8 cellular contexts compared by ENCODE assay signal in genomic region chr6:145148392-145149175, GRCh38.
DNase-seq lines count a peak whose midpoint lies in the region; ATAC-seq and TF ChIP-seq lines count a peak whose summit lies in the region.

No MANE protein-coding gene starts in this region.

- no peaks in the 10 kb centered on the region for H4K20me1 ChIP-seq in mammary epithelial cell (ENCODE audit: insufficient read depth, low read length)

- H3K27me3 ChIP-seq in mammary epithelial cell (ENCODE audit: insufficient read depth, low read length): no peaks in the 10 kb centered on the region
- no peaks in the 10 kb centered on the region for H3K27me3 ChIP-seq in skeletal muscle tissue (ENCODE audit: control insufficient read depth in 3 of 3, insufficient read depth in 3 of 3, low read length in 3 of 3)

- H3K36me3 ChIP-seq in mammary epithelial cell (ENCODE audit: insufficient read depth, low read length): no peaks in the 10 kb centered on the region
- no peaks in the 10 kb centered on the region for H3K36me3 ChIP-seq in skeletal muscle tissue (ENCODE audit: control insufficient read depth in 3 of 3, insufficient read depth in 3 of 3, low read length in 3 of 3)

- H3K4me1 Mint-ChIP-seq in natural killer cell treated with Interleukin-12 subunit alpha and Interleukin-12 subunit beta and Interleukin-15 and Interleukin-18, amount 100 ng/mL, for 72 hours (ENCODE audit: low read depth in 2 of 2): no peaks in the 10 kb centered on the region
- H3K4me1 Mint-ChIP-seq in natural killer cell: no peaks in the 10 kb centered on the region

- H3K27me3 Mint-ChIP-seq in natural killer cell treated with Interleukin-12 subunit alpha and Interleukin-12 subunit beta and Interleukin-15 and Interleukin-18, amount 100 ng/mL, for 72 hours: peaks cover 5 to 9% of the 10 kb centered on the region in 2 donors
- H3K27me3 Mint-ChIP-seq in natural killer cell (ENCODE audit: low read depth in 2 of 2): peaks cover 0 to 5% of the 10 kb centered on the region in 2 donors

- no peak overlapping the region for H2AFZ ChIP-seq in mammary epithelial cell (ENCODE audit: low read depth, low read length)

- no peak overlapping the region for H3K4me3 Mint-ChIP-seq in natural killer cell treated with Interleukin-12 subunit alpha and Interleukin-12 subunit beta and Interleukin-15 and Interleukin-18, amount 100 ng/mL, for 72 hours
- no peak overlapping the region for H3K4me3 Mint-ChIP-seq in natural killer cell

- no peak for DNase-seq in natural killer cell treated with Interleukin-12 subunit alpha and Interleukin-12 subunit beta and Interleukin-15 and Interleukin-18, amount 100 ng/mL, for 72 hours (ENCODE audit: low spot score)
- DNase-seq in natural killer cell: no peak
- peak; percentile 98 for DNase-seq in M059J (ENCODE audit: low read depth)
- DNase-seq in mammary epithelial cell: peak; percentile 92
- no peak for DNase-seq in activated CD4-positive, alpha-beta T cell treated with anti-CD3 and anti-CD28 coated beads for 4 hours
- no peak for DNase-seq in stimulated activated CD4-positive, alpha-beta T cell treated with anti-CD3 and anti-CD28 coated beads, Interleukin-1b, Interleukin-23, amount 100 ng/mL, for 48 hours

- CTCF ChIA-PET in mammary epithelial cell (lab: Charles Lee; ENCODE audit: low non-redundant PET): no interaction called here

- H3K4me1 ChIP-seq in mammary epithelial cell (ENCODE audit: insufficient read depth, low read length) (peaks cover 18% of the 10 kb centered on the region), skeletal muscle tissue (ENCODE audit: control insufficient read depth in 3 of 3, insufficient read depth in 3 of 3, low read length in 3 of 3) (peaks cover 0 to 6% (median 6%) of the 10 kb centered on the region in 3 donors)

- H3K79me2 ChIP-seq in mammary epithelial cell (ENCODE audit: insufficient read depth, low read length): no peaks in the 10 kb centered on the region

- in situ Hi-C loops in mammary epithelial cell (cut with MboI; ENCODE audit: low sequenced_read_pairs in 2 of 2): no loop called here

- H3K9ac ChIP-seq in mammary epithelial cell (ENCODE audit: insufficient read depth, low read length): no peak overlapping the region
- no peak overlapping the region for H3K9ac ChIP-seq in skeletal muscle tissue (ENCODE audit: low read depth in 1 of 3, low read length in 3 of 3)

- dilution Hi-C loops in mammary epithelial cell (cut with HindIII; ENCODE audit: low sequenced_read_pairs): no loop called here

- H3K36me3 Mint-ChIP-seq in natural killer cell treated with Interleukin-12 subunit alpha and Interleukin-12 subunit beta and Interleukin-15 and Interleukin-18, amount 100 ng/mL, for 72 hours: no peaks in the 10 kb centered on the region
- H3K36me3 Mint-ChIP-seq in natural killer cell: no peaks in the 10 kb centered on the region

- 43% methylated on average over 4 of the region's 4 CpGs for WGBS in mammary epithelial cell (ENCODE audit: low coverage, missing lambda C conversion rate)

- peak overlapping the region; percentile 19 for H3K4me2 ChIP-seq in mammary epithelial cell (ENCODE audit: insufficient read depth, low read depth, low read length)

- peaks cover 2% of the 10 kb centered on the region for H3K9me3 Mint-ChIP-seq in natural killer cell treated with Interleukin-12 subunit alpha and Interleukin-12 subunit beta and Interleukin-15 and Interleukin-18, amount 100 ng/mL, for 72 hours
- no peaks in the 10 kb centered on the region for H3K9me3 Mint-ChIP-seq in natural killer cell

- H3K4me3 ChIP-seq in mammary epithelial cell (replicated peaks in 1 of 3; ENCODE audit: insufficient read depth in 1 of 3, low read depth in 2 of 3, low read length in 3 of 3): no peak overlapping the region
- H3K4me3 ChIP-seq in skeletal muscle tissue (ENCODE audit: low read length in 3 of 3): no peak overlapping the region

- ATAC-seq in natural killer cell treated with Interleukin-12 subunit alpha and Interleukin-12 subunit beta and Interleukin-15 and Interleukin-18, amount 100 ng/mL, for 72 hours: peak; percentile 33 to 40
- ATAC-seq in natural killer cell (no peak), HG02763 (IDR thresholded peaks at IDR 0.05; ENCODE audit: unreplicated experiment) (no peak)

- H3K9me3 ChIP-seq in mammary epithelial cell (replicated peaks; ENCODE audit: insufficient read depth, low read length) (no peaks in the 10 kb centered on the region), skeletal muscle tissue (ENCODE audit: control insufficient read depth in 3 of 3, low read length in 3 of 3) (no peaks in the 10 kb centered on the region)

- H3K27ac Mint-ChIP-seq in natural killer cell treated with Interleukin-12 subunit alpha and Interleukin-12 subunit beta and Interleukin-15 and Interleukin-18, amount 100 ng/mL, for 72 hours: no peak overlapping the region
- no peak overlapping the region for H3K27ac Mint-ChIP-seq in natural killer cell

- H3K27ac ChIP-seq in mammary epithelial cell (ENCODE audit: insufficient read depth, low read depth, low read length): no peak overlapping the region
- peak overlapping the region; percentile 14 for H3K27ac ChIP-seq in skeletal muscle tissue (ENCODE audit: low read depth, low read length)

- BruUV-seq in mammary epithelial cell (replicated peaks; lab: Mats Ljungman, UMichigan): no TSS peak

- TF ChIP-seq CTCF in natural killer cell (IDR thresholded peaks at IDR 0.05): no peak
- TF ChIP-seq CTCF in mammary epithelial cell (conservative IDR thresholded peaks at IDR 0.05 in 1 of 2, IDR thresholded peaks at IDR 0.05 in 1 of 2; ENCODE audit: extremely low read depth in 1 of 2, insufficient read depth in 1 of 2, low read depth in 1 of 2, low read length in 2 of 2): no peak

- intact Hi-C loops in natural killer cell (cut with micrococcal nuclease) (no loop called here), mammary epithelial cell (cut with micrococcal nuclease) (no loop called here)

Comparison
In these comparisons a context has a peak if more than half of its experiments do, and no peak if none do; other contexts are left out.
1. ATAC-seq: peak in natural killer cell treated with Interleukin-12 subunit alpha and Interleukin-12 subunit beta and Interleukin-15 and Interleukin-18, amount 100 ng/mL, for 72 hours (2 of 2); none in natural killer cell (0 of 3) and HG02763 (single experiment).
2. DNase-seq: peak in M059J (single experiment) and mammary epithelial cell (single experiment); none in natural killer cell treated with Interleukin-12 subunit alpha and Interleukin-12 subunit beta and Interleukin-15 and Interleukin-18, amount 100 ng/mL, for 72 hours (single experiment), natural killer cell (single experiment), activated CD4-positive, alpha-beta T cell treated with anti-CD3 and anti-CD28 coated beads for 4 hours (0 of 2) and stimulated activated CD4-positive, alpha-beta T cell treated with anti-CD3 and anti-CD28 coated beads, Interleukin-1b, Interleukin-23, amount 100 ng/mL, for 48 hours (single experiment).